In the genomic region with DNA sequence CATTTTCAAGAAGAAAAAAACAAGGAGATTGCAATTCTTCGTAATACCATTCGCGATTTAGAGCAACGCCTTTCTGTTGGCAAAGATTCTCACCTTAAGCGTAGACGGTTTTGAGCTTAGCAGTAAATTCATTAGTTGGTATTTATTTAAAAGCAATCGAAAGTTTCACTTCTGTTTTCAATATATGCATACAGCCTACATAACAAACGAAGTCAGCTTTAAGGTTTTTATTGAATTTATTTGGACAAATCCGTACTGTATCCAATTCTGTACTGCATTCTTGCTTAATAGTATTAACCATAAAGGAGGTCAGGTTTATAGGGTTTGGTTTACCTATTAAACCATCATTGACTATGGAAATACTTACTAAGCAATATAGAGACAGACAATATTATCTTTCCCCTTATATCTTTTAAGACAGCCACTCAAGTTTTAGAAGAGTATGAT, we compare ENCODE assay signal across 2 cellular contexts.
TF ChIP-seq lines count a peak whose summit lies in the region.

No MANE protein-coding gene starts in this region.

TF ChIP-seq in K562, 482 proteins besides CTCF, POLR2A, EP300 and RAD21 (continued from another document and continues in another):
- TF ChIP-seq, protein P1, sequence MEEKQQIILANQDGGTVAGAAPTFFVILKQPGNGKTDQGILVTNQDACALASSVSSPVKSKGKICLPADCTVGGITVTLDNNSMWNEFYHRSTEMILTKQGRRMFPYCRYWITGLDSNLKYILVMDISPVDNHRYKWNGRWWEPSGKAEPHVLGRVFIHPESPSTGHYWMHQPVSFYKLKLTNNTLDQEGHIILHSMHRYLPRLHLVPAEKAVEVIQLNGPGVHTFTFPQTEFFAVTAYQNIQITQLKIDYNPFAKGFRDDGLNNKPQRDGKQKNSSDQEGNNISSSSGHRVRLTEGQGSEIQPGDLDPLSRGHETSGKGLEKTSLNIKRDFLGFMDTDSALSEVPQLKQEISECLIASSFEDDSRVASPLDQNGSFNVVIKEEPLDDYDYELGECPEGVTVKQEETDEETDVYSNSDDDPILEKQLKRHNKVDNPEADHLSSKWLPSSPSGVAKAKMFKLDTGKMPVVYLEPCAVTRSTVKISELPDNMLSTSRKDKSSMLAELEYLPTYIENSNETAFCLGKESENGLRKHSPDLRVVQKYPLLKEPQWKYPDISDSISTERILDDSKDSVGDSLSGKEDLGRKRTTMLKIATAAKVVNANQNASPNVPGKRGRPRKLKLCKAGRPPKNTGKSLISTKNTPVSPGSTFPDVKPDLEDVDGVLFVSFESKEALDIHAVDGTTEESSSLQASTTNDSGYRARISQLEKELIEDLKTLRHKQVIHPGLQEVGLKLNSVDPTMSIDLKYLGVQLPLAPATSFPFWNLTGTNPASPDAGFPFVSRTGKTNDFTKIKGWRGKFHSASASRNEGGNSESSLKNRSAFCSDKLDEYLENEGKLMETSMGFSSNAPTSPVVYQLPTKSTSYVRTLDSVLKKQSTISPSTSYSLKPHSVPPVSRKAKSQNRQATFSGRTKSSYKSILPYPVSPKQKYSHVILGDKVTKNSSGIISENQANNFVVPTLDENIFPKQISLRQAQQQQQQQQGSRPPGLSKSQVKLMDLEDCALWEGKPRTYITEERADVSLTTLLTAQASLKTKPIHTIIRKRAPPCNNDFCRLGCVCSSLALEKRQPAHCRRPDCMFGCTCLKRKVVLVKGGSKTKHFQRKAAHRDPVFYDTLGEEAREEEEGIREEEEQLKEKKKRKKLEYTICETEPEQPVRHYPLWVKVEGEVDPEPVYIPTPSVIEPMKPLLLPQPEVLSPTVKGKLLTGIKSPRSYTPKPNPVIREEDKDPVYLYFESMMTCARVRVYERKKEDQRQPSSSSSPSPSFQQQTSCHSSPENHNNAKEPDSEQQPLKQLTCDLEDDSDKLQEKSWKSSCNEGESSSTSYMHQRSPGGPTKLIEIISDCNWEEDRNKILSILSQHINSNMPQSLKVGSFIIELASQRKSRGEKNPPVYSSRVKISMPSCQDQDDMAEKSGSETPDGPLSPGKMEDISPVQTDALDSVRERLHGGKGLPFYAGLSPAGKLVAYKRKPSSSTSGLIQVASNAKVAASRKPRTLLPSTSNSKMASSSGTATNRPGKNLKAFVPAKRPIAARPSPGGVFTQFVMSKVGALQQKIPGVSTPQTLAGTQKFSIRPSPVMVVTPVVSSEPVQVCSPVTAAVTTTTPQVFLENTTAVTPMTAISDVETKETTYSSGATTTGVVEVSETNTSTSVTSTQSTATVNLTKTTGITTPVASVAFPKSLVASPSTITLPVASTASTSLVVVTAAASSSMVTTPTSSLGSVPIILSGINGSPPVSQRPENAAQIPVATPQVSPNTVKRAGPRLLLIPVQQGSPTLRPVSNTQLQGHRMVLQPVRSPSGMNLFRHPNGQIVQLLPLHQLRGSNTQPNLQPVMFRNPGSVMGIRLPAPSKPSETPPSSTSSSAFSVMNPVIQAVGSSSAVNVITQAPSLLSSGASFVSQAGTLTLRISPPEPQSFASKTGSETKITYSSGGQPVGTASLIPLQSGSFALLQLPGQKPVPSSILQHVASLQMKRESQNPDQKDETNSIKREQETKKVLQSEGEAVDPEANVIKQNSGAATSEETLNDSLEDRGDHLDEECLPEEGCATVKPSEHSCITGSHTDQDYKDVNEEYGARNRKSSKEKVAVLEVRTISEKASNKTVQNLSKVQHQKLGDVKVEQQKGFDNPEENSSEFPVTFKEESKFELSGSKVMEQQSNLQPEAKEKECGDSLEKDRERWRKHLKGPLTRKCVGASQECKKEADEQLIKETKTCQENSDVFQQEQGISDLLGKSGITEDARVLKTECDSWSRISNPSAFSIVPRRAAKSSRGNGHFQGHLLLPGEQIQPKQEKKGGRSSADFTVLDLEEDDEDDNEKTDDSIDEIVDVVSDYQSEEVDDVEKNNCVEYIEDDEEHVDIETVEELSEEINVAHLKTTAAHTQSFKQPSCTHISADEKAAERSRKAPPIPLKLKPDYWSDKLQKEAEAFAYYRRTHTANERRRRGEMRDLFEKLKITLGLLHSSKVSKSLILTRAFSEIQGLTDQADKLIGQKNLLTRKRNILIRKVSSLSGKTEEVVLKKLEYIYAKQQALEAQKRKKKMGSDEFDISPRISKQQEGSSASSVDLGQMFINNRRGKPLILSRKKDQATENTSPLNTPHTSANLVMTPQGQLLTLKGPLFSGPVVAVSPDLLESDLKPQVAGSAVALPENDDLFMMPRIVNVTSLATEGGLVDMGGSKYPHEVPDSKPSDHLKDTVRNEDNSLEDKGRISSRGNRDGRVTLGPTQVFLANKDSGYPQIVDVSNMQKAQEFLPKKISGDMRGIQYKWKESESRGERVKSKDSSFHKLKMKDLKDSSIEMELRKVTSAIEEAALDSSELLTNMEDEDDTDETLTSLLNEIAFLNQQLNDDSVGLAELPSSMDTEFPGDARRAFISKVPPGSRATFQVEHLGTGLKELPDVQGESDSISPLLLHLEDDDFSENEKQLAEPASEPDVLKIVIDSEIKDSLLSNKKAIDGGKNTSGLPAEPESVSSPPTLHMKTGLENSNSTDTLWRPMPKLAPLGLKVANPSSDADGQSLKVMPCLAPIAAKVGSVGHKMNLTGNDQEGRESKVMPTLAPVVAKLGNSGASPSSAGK (IDR thresholded peaks at IDR 0.05), result no peak
- TF ChIP-seq, protein P2, sequence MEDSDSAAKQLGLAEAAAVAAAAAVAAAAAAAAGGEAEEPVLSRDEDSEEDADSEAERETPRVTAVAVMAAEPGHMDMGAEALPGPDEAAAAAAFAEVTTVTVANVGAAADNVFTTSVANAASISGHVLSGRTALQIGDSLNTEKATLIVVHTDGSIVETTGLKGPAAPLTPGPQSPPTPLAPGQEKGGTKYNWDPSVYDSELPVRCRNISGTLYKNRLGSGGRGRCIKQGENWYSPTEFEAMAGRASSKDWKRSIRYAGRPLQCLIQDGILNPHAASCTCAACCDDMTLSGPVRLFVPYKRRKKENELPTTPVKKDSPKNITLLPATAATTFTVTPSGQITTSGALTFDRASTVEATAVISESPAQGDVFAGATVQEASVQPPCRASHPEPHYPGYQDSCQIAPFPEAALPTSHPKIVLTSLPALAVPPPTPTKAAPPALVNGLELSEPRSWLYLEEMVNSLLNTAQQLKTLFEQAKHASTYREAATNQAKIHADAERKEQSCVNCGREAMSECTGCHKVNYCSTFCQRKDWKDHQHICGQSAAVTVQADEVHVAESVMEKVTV (CRISPR knock-in tag; IDR thresholded peaks at IDR 0.05), result no peak
- TF ChIP-seq ZKSCAN8 (CRISPR knock-in tag; IDR thresholded peaks at IDR 0.05) (no peak), POLR2B (IDR thresholded peaks at IDR 0.05; ENCODE audit: low read depth, partially characterized antibody) (no peak), ZNF274 (IDR thresholded peaks at IDR 0.05; ENCODE audit: borderline replicate concordance, low read depth, low read length) (no peak)
- TF ChIP-seq, protein P3, sequence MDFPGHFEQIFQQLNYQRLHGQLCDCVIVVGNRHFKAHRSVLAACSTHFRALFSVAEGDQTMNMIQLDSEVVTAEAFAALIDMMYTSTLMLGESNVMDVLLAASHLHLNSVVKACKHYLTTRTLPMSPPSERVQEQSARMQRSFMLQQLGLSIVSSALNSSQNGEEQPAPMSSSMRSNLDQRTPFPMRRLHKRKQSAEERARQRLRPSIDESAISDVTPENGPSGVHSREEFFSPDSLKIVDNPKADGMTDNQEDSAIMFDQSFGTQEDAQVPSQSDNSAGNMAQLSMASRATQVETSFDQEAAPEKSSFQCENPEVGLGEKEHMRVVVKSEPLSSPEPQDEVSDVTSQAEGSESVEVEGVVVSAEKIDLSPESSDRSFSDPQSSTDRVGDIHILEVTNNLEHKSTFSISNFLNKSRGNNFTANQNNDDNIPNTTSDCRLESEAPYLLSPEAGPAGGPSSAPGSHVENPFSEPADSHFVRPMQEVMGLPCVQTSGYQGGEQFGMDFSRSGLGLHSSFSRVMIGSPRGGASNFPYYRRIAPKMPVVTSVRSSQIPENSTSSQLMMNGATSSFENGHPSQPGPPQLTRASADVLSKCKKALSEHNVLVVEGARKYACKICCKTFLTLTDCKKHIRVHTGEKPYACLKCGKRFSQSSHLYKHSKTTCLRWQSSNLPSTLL (IDR thresholded peaks at IDR 0.05), result no peak

TF ChIP-seq in HepG2, 621 proteins besides CTCF, POLR2A, EP300 and RAD21 (continued from another document and continues in another):
- TF ChIP-seq, protein P4, sequence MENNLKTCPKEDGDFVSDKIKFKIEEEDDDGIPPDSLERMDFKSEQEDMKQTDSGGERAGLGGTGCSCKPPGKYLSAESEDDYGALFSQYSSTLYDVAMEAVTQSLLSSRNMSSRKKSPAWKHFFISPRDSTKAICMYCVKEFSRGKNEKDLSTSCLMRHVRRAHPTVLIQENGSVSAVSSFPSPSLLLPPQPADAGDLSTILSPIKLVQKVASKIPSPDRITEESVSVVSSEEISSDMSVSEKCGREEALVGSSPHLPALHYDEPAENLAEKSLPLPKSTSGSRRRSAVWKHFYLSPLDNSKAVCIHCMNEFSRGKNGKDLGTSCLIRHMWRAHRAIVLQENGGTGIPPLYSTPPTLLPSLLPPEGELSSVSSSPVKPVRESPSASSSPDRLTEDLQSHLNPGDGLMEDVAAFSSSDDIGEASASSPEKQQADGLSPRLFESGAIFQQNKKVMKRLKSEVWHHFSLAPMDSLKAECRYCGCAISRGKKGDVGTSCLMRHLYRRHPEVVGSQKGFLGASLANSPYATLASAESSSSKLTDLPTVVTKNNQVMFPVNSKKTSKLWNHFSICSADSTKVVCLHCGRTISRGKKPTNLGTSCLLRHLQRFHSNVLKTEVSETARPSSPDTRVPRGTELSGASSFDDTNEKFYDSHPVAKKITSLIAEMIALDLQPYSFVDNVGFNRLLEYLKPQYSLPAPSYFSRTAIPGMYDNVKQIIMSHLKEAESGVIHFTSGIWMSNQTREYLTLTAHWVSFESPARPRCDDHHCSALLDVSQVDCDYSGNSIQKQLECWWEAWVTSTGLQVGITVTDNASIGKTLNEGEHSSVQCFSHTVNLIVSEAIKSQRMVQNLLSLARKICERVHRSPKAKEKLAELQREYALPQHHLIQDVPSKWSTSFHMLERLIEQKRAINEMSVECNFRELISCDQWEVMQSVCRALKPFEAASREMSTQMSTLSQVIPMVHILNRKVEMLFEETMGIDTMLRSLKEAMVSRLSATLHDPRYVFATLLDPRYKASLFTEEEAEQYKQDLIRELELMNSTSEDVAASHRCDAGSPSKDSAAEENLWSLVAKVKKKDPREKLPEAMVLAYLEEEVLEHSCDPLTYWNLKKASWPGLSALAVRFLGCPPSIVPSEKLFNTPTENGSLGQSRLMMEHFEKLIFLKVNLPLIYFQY (CRISPR knock-in tag; IDR thresholded peaks at IDR 0.05; ENCODE audit: borderline replicate concordance), result no peak
- peak; percentile 72 for TF ChIP-seq NFIC (IDR thresholded peaks at IDR 0.05; ENCODE audit: low read length)
- no peak for TF ChIP-seq NBN (conservative IDR thresholded peaks at IDR 0.05)
- TF ChIP-seq REPIN1 (CRISPR knock-in tag; IDR thresholded peaks at IDR 0.05; ENCODE audit: borderline replicate concordance, low read depth), result 0 out of 2 replicates have a peak, but pooled peaks have one; percentile 31
- TF ChIP-seq ZBTB3 (CRISPR knock-in tag; IDR thresholded peaks at IDR 0.05; ENCODE audit: borderline replicate concordance, low read depth), result no peak
- TF ChIP-seq, protein P5, sequence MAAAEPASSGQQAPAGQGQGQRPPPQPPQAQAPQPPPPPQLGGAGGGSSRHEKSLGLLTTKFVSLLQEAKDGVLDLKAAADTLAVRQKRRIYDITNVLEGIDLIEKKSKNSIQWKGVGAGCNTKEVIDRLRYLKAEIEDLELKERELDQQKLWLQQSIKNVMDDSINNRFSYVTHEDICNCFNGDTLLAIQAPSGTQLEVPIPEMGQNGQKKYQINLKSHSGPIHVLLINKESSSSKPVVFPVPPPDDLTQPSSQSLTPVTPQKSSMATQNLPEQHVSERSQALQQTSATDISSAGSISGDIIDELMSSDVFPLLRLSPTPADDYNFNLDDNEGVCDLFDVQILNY (CRISPR knock-in tag; conservative IDR thresholded peaks at IDR 0.05), result no peak
- TF ChIP-seq TEAD3 (CRISPR knock-in tag; optimal IDR thresholded peaks at IDR 0.05; ENCODE audit: borderline replicate concordance), result peak; percentile 16
- TF ChIP-seq, protein P6, sequence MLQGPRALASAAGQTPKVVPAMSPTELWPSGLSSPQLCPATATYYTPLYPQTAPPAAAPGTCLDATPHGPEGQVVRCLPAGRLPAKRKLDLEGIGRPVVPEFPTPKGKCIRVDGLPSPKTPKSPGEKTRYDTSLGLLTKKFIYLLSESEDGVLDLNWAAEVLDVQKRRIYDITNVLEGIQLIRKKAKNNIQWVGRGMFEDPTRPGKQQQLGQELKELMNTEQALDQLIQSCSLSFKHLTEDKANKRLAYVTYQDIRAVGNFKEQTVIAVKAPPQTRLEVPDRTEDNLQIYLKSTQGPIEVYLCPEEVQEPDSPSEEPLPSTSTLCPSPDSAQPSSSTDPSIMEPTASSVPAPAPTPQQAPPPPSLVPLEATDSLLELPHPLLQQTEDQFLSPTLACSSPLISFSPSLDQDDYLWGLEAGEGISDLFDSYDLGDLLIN (CRISPR knock-in tag; IDR thresholded peaks at IDR 0.05; ENCODE audit: borderline replicate concordance), result no peak
- no peak for TF ChIP-seq ZMYM2 (CRISPR knock-in tag; IDR thresholded peaks at IDR 0.05)
- no peak for TF ChIP-seq ZNF782 (CRISPR knock-in tag; IDR thresholded peaks at IDR 0.05; ENCODE audit: borderline replicate concordance)
- TF ChIP-seq, protein P7, sequence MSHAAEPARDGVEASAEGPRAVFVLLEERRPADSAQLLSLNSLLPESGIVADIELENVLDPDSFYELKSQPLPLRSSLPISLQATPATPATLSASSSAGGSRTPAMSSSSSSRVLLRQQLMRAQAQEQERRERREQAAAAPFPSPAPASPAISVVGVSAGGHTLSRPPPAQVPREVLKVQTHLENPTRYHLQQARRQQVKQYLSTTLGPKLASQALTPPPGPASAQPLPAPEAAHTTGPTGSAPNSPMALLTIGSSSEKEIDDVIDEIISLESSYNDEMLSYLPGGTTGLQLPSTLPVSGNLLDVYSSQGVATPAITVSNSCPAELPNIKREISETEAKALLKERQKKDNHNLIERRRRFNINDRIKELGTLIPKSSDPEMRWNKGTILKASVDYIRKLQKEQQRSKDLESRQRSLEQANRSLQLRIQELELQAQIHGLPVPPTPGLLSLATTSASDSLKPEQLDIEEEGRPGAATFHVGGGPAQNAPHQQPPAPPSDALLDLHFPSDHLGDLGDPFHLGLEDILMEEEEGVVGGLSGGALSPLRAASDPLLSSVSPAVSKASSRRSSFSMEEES (CRISPR knock-in tag; IDR thresholded peaks at IDR 0.05), result peak; percentile 21; the same call in 1 of the 2 replicates
- no peak for TF ChIP-seq ZNF24 (IDR thresholded peaks at IDR 0.05)
- 0 out of 2 replicates have a peak, but pooled peaks have one; percentile 89 for TF ChIP-seq NCOA5 (CRISPR knock-in tag; IDR thresholded peaks at IDR 0.05)
- TF ChIP-seq, protein P8, sequence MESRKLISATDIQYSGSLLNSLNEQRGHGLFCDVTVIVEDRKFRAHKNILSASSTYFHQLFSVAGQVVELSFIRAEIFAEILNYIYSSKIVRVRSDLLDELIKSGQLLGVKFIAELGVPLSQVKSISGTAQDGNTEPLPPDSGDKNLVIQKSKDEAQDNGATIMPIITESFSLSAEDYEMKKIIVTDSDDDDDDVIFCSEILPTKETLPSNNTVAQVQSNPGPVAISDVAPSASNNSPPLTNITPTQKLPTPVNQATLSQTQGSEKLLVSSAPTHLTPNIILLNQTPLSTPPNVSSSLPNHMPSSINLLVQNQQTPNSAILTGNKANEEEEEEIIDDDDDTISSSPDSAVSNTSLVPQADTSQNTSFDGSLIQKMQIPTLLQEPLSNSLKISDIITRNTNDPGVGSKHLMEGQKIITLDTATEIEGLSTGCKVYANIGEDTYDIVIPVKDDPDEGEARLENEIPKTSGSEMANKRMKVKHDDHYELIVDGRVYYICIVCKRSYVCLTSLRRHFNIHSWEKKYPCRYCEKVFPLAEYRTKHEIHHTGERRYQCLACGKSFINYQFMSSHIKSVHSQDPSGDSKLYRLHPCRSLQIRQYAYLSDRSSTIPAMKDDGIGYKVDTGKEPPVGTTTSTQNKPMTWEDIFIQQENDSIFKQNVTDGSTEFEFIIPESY (CRISPR knock-in tag; IDR thresholded peaks at IDR 0.05), result peak; percentile 41; the same call in 1 of the 2 replicates
- TF ChIP-seq, protein P9, sequence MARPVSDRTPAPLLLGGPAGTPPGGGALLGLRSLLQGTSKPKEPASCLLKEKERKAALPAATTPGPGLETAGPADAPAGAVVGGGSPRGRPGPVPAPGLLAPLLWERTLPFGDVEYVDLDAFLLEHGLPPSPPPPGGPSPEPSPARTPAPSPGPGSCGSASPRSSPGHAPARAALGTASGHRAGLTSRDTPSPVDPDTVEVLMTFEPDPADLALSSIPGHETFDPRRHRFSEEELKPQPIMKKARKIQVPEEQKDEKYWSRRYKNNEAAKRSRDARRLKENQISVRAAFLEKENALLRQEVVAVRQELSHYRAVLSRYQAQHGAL (CRISPR knock-in tag; IDR thresholded peaks at IDR 0.05; ENCODE audit: not compliant biosample characterization), result peak; percentile 26
